10 cellular contexts compared by ENCODE assay signal in the genomic region with DNA sequence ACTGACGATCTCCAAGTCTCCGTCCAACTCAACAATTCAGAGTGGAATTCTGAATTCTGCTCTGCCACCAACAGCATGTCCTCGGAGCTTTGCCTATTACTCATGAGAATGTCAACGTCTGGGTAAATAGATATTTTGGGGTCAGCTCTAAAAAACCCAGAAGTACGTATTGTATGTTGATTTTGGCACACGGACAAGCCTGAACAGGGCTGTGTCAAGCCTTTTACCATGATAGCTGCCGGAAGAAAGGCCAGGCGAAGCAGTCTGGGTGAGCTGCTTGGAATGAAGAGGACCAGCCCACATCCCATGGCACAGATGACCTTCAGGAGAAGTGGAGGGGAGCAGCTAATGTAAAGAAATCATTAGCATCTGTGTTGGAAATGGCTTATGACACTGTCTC.
A peak's percentile ranks its signal among the peaks of the same experiment; 100 is the strongest.
DNase-seq lines count a peak whose midpoint lies in the region; TF ChIP-seq lines count a peak whose summit lies in the region.
"Had no signal": no experiment of that assay in that cellular context is flagged by ENCODE, and none has a peak within 500 bp of the region (broad histone marks: within the 10 kb centered on the region; RNA-seq: fewer than 3 reads in every experiment).

No MANE protein-coding gene starts in this region.

- H3K9me2 ChIP-seq in hepatocyte (replicated peaks; ENCODE audit: insufficient read depth), result no peaks in the 10 kb centered on the region

- DNase-seq in RPMI7951 (ENCODE audit: low read depth), result peak; percentile 41
- no peak for DNase-seq in coronary artery (ENCODE audit: low spot score)
- DNase-seq in myocyte (ENCODE audit: low read depth), result peak; percentile 53
- DNase-seq in foreskin melanocyte, result no peak
- no peak for DNase-seq in hepatocyte (ENCODE audit: low spot score)
- DNase-seq in activated gamma-delta T cell treated with Interleukin-2 at 50 U/mL for 16 hours, result no peak
- DNase-seq in transverse colon, result no peak
- DNase-seq: activated T-cell treated with anti-CD3 and anti-CD28 coated beads, Interleukin-2, amount 50 U/mL, for 72 hours had no signal

- whole genome bisulfite sequencing in hepatocyte (ENCODE audit: low lambda C conversion rate, missing lambda C conversion rate), result 86% methylated on average over 8 of the region's 8 CpGs
- 80 to 86% methylated on average over 1 to 8 of the region's 8 CpGs for WGBS in transverse colon (ENCODE audit: low coverage in 1 of 2), 2 donors

- no peak for TF ChIP-seq POLR2A in transverse colon (IDR thresholded peaks at IDR 0.05)

- H3K9me3 ChIP-seq in hepatocyte (ENCODE audit: low read depth), result no peaks in the 10 kb centered on the region
- H3K9me3 ChIP-seq in transverse colon, result no peaks in the 10 kb centered on the region
- H3K9me3 ChIP-seq: Peyer's patch had no signal

- no peaks in the 10 kb centered on the region for H3K79me2 ChIP-seq in ACC112 (ENCODE audit: control insufficient read depth, insufficient read depth, low read length, unreplicated experiment)
- H3K79me2 ChIP-seq in hepatocyte, result no peaks in the 10 kb centered on the region

- peaks cover 28% of the 10 kb centered on the region for H3K4me1 ChIP-seq in ACC112 (ENCODE audit: control insufficient read depth, insufficient read depth, low read length, unreplicated experiment)
- no peaks in the 10 kb centered on the region for H3K4me1 ChIP-seq in hepatocyte (ENCODE audit: insufficient read depth)
- no peaks in the 10 kb centered on the region for H3K4me1 ChIP-seq in transverse colon
- H3K4me1 ChIP-seq: Peyer's patch had no signal

- H2AFZ ChIP-seq in ACC112 (ENCODE audit: low read length, unreplicated experiment) (peak overlapping the region; percentile 47), hepatocyte (no peak overlapping the region)

- H3K4me3 ChIP-seq in ACC112 (ENCODE audit: low read depth, low read length) (peak overlapping the region; percentile 41; the same call in 1 of the 2 replicates), coronary artery (peak overlapping the region; percentile 28), hepatocyte (no peak overlapping the region), transverse colon (no peak overlapping the region)
- H3K4me3 ChIP-seq: Peyer's patch had no signal

- no peaks in the 10 kb centered on the region for H4K20me1 ChIP-seq in hepatocyte (ENCODE audit: insufficient read depth, poor library complexity, severe bottlenecking)

- no peaks in the 10 kb centered on the region for H3K36me3 ChIP-seq in ACC112 (ENCODE audit: insufficient read depth, low read length)
- H3K36me3 ChIP-seq in hepatocyte (replicated peaks; ENCODE audit: insufficient read depth, low read depth), result no peaks in the 10 kb centered on the region
- H3K36me3 ChIP-seq in transverse colon, result no peaks in the 10 kb centered on the region
- H3K36me3 ChIP-seq: Peyer's patch had no signal

- TF ChIP-seq CTCF in coronary artery (IDR thresholded peaks at IDR 0.05) (no peak), hepatocyte (IDR thresholded peaks at IDR 0.05; ENCODE audit: poor library complexity) (no peak), transverse colon (IDR thresholded peaks at IDR 0.05) (no peak)

- H3K27me3 ChIP-seq in ACC112 (ENCODE audit: insufficient read depth, low read length) (no peaks in the 10 kb centered on the region), hepatocyte (no peaks in the 10 kb centered on the region), transverse colon (no peaks in the 10 kb centered on the region)
- H3K27me3 ChIP-seq: Peyer's patch had no signal

- in situ Hi-C loops in transverse colon (cut with MboI; ENCODE audit: low pct_ligation_motif_present in 1 of 4, low pct_unique_long_range_greater_than_20kb in 1 of 4, low sequenced_read_pairs in 3 of 4), result no loop called here

- no peak for TF ChIP-seq EP300 in transverse colon (IDR thresholded peaks at IDR 0.05; ENCODE audit: low read depth)

- intact Hi-C loops in transverse colon (cut with DNase I; ENCODE audit: low total_unique reads), result loop anchor here (10.0 kb wide), 1 partner anchor 143 kb away; no protein-coding TSS in a partner anchor

- H3K27ac ChIP-seq in ACC112 (ENCODE audit: low read depth, low read length), result peak overlapping the region; percentile 85
- peak overlapping the region; percentile 75 to 84 for H3K27ac ChIP-seq in coronary artery
- H3K27ac ChIP-seq in hepatocyte, result no peak overlapping the region
- H3K27ac ChIP-seq in transverse colon, result no peak overlapping the region
- H3K27ac ChIP-seq: Peyer's patch had no signal

- H3K4me2 ChIP-seq in hepatocyte, result no peak overlapping the region

Comparison
In these comparisons a context has a peak if more than half of its experiments do, and no peak if none do; other contexts are left out.
1. H3K27ac ChIP-seq: peak in ACC112 (single experiment) and coronary artery (2 of 2); none in hepatocyte (single experiment) and transverse colon (0 of 4).
2. H3K4me3 ChIP-seq: peak in ACC112 (single experiment) and coronary artery (single experiment); none in hepatocyte (single experiment) and transverse colon (0 of 4).
3. DNase-seq: peak in RPMI7951 (single experiment) and myocyte (single experiment); none in coronary artery (single experiment), foreskin melanocyte (single experiment), hepatocyte (single experiment), activated gamma-delta T cell treated with Interleukin-2 at 50 U/mL for 16 hours (single experiment) and transverse colon (single experiment).